ENCODE assay signal across 1 cellular context in genomic region chr2:74919827-74920226, GRCh38.
TF ChIP-seq lines count a peak whose summit lies in the region.

No MANE protein-coding gene starts in this region.

TF ChIP-seq in HEK293, 187 proteins besides CTCF, POLR2A, EP300 and RAD21 (continued from another document and continues in another):
- no peak for TF ChIP-seq ZSCAN4 (tag by site-specific recombination; IDR thresholded peaks at IDR 0.05)
- TF ChIP-seq ZSCAN23 (tag by site-specific recombination; IDR thresholded peaks at IDR 0.05) = no peak
- TF ChIP-seq, protein P1, sequence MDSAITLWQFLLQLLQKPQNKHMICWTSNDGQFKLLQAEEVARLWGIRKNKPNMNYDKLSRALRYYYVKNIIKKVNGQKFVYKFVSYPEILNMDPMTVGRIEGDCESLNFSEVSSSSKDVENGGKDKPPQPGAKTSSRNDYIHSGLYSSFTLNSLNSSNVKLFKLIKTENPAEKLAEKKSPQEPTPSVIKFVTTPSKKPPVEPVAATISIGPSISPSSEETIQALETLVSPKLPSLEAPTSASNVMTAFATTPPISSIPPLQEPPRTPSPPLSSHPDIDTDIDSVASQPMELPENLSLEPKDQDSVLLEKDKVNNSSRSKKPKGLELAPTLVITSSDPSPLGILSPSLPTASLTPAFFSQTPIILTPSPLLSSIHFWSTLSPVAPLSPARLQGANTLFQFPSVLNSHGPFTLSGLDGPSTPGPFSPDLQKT (IDR thresholded peaks at IDR 0.05; ENCODE audit: borderline replicate concordance, low read depth, low read length) = no peak
- TF ChIP-seq ZNF423 (tag by site-specific recombination; IDR thresholded peaks at IDR 0.05) = no peak
- TF ChIP-seq ZXDB (tag by site-specific recombination; IDR thresholded peaks at IDR 0.05) = no peak
- TF ChIP-seq OVOL3 (tag by site-specific recombination; IDR thresholded peaks at IDR 0.05) = no peak
- peak; percentile 52; the same call in 1 of the 2 replicates for TF ChIP-seq PATZ1 (tag by site-specific recombination; IDR thresholded peaks at IDR 0.05)
- TF ChIP-seq SCRT2 (tag by site-specific recombination; IDR thresholded peaks at IDR 0.05) = no peak
- TF ChIP-seq HOXC10 (CRISPR knock-in tag; IDR thresholded peaks at IDR 0.05) = no peak
- no peak for TF ChIP-seq YY2 (tag by site-specific recombination; IDR thresholded peaks at IDR 0.05)
- TF ChIP-seq KLF9 (tag by site-specific recombination; IDR thresholded peaks at IDR 0.05; ENCODE audit: low read depth) = no peak
- TF ChIP-seq ZBTB44 (tag by site-specific recombination; IDR thresholded peaks at IDR 0.05) = no peak
- no peak for TF ChIP-seq ZNF473 (tag by site-specific recombination; IDR thresholded peaks at IDR 0.05)
- TF ChIP-seq ZNF121 (tag by site-specific recombination; IDR thresholded peaks at IDR 0.05) = no peak
- TF ChIP-seq ZNF138 (tag by site-specific recombination; IDR thresholded peaks at IDR 0.05; ENCODE audit: borderline replicate concordance) = no peak
- no peak for TF ChIP-seq ZNF747 (tag by site-specific recombination; IDR thresholded peaks at IDR 0.05)
- no peak for TF ChIP-seq ZNF701 (tag by site-specific recombination; IDR thresholded peaks at IDR 0.05)
- TF ChIP-seq ZNF837 (tag by site-specific recombination; IDR thresholded peaks at IDR 0.05) = no peak
- 0 out of 2 replicates have a peak, but pooled peaks have one; percentile 29 for TF ChIP-seq ZBTB8A (tag by site-specific recombination; IDR thresholded peaks at IDR 0.05)
- no peak for TF ChIP-seq ZNF146 (tag by site-specific recombination; IDR thresholded peaks at IDR 0.05)
- TF ChIP-seq KLF7 (tag by site-specific recombination; IDR thresholded peaks at IDR 0.05; ENCODE audit: borderline replicate concordance) = no peak
- TF ChIP-seq KLF10 (tag by site-specific recombination; IDR thresholded peaks at IDR 0.05) = no peak
- TF ChIP-seq, protein P2, sequence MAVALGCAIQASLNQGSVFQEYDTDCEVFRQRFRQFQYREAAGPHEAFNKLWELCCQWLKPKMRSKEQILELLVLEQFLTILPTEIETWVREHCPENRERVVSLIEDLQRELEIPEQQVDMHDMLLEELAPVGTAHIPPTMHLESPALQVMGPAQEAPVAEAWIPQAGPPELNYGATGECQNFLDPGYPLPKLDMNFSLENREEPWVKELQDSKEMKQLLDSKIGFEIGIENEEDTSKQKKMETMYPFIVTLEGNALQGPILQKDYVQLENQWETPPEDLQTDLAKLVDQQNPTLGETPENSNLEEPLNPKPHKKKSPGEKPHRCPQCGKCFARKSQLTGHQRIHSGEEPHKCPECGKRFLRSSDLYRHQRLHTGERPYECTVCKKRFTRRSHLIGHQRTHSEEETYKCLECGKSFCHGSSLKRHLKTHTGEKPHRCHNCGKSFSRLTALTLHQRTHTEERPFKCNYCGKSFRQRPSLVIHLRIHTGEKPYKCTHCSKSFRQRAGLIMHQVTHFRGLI (tag by site-specific recombination; IDR thresholded peaks at IDR 0.05) = no peak
- no peak for TF ChIP-seq WT1 (tag by site-specific recombination; IDR thresholded peaks at IDR 0.05)
- TF ChIP-seq ZNF211 (tag by site-specific recombination; IDR thresholded peaks at IDR 0.05; ENCODE audit: low read depth) = no peak
- TF ChIP-seq ZNF623 (tag by site-specific recombination; IDR thresholded peaks at IDR 0.05) = no peak
- TF ChIP-seq SCRT1 (tag by site-specific recombination; IDR thresholded peaks at IDR 0.05; ENCODE audit: borderline replicate concordance) = no peak
- no peak for TF ChIP-seq ZBTB6 (tag by site-specific recombination; IDR thresholded peaks at IDR 0.05)
- 0 out of 2 replicates have a peak, but pooled peaks have one; percentile 14 for TF ChIP-seq ZFHX2 (tag by site-specific recombination; conservative IDR thresholded peaks at IDR 0.05)
- no peak for TF ChIP-seq ZNF513 (tag by site-specific recombination; IDR thresholded peaks at IDR 0.05)
- TF ChIP-seq ZNF311 (tag by site-specific recombination; IDR thresholded peaks at IDR 0.05; ENCODE audit: borderline replicate concordance) = no peak
- no peak for TF ChIP-seq PRDM2 (tag by site-specific recombination; IDR thresholded peaks at IDR 0.05; ENCODE audit: borderline replicate concordance)
- no peak for TF ChIP-seq ZNF585B (tag by site-specific recombination; IDR thresholded peaks at IDR 0.05)
- 0 out of 2 replicates have a peak, but pooled peaks have one; percentile 13 for TF ChIP-seq ZNF660 (tag by site-specific recombination; IDR thresholded peaks at IDR 0.05)
- TF ChIP-seq REPIN1 (tag by site-specific recombination; IDR thresholded peaks at IDR 0.05; ENCODE audit: low read depth) = no peak
- no peak for TF ChIP-seq ZNF645 (tag by site-specific recombination; IDR thresholded peaks at IDR 0.05)
- TF ChIP-seq, protein P3, sequence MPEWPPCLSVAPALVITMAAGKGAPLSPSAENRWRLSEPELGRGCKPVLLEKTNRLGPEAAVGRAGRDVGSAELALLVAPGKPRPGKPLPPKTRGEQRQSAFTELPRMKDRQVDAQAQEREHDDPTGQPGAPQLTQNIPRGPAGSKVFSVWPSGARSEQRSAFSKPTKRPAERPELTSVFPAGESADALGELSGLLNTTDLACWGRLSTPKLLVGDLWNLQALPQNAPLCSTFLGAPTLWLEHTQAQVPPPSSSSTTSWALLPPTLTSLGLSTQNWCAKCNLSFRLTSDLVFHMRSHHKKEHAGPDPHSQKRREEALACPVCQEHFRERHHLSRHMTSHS (tag by site-specific recombination; IDR thresholded peaks at IDR 0.05) = no peak
- TF ChIP-seq ZNF157 (tag by site-specific recombination; IDR thresholded peaks at IDR 0.05) = no peak
- TF ChIP-seq KLF8 (tag by site-specific recombination; IDR thresholded peaks at IDR 0.05) = no peak
- TF ChIP-seq ZNF501 (tag by site-specific recombination; IDR thresholded peaks at IDR 0.05) = no peak
- no peak for TF ChIP-seq ZNF530 (tag by site-specific recombination; IDR thresholded peaks at IDR 0.05; ENCODE audit: low read depth)
- TF ChIP-seq ZNF776 (tag by site-specific recombination; IDR thresholded peaks at IDR 0.05; ENCODE audit: borderline replicate concordance) = no peak
- TF ChIP-seq ZNF2 (tag by site-specific recombination; IDR thresholded peaks at IDR 0.05) = 0 out of 2 replicates have a peak, but pooled peaks have one; percentile 18
- TF ChIP-seq ZNF544 (tag by site-specific recombination; IDR thresholded peaks at IDR 0.05) = no peak
- TF ChIP-seq ZNF184 (tag by site-specific recombination; IDR thresholded peaks at IDR 0.05) = no peak
- no peak for TF ChIP-seq ZNF549 (tag by site-specific recombination; IDR thresholded peaks at IDR 0.05)
- peak; percentile 77 for TF ChIP-seq ZNF10 (tag by site-specific recombination; IDR thresholded peaks at IDR 0.05)
- no peak for TF ChIP-seq ZNF239 (tag by site-specific recombination; IDR thresholded peaks at IDR 0.05)
- no peak for TF ChIP-seq BCL11B (tag by site-specific recombination; IDR thresholded peaks at IDR 0.05; ENCODE audit: low read depth)
